Comparison of ENCODE assay signal across 1 cellular context in genomic region chr10:113665806-113666354, GRCh38.
TF ChIP-seq lines count a peak whose summit lies in the region.

No MANE protein-coding gene starts in this region.

TF ChIP-seq in IMR-90, 13 proteins besides CTCF, POLR2A, EP300 and RAD21:
- no peak for TF ChIP-seq BHLHE40 (IDR thresholded peaks at IDR 0.05; ENCODE audit: low read depth, low read length)
- peak; percentile 56; the same call in 1 of the 2 replicates for TF ChIP-seq MAZ (IDR thresholded peaks at IDR 0.05; ENCODE audit: borderline replicate concordance, low read depth, low read length)
- no peak for TF ChIP-seq RCOR1 (IDR thresholded peaks at IDR 0.05; ENCODE audit: insufficient replicate concordance, low read length)
